Comparison of ENCODE assay signal across 8 cellular contexts in genomic region chr19:10286803-10287737, GRCh38. TPM values are rescaled to one million over a fixed set of nuclear protein-coding genes. Genes with fewer than 3 reads are reported as not detected.
DNase-seq lines count a peak whose midpoint lies in the region; ATAC-seq, FAIRE-seq and TF ChIP-seq lines count a peak whose summit lies in the region.

A gene with protein sequence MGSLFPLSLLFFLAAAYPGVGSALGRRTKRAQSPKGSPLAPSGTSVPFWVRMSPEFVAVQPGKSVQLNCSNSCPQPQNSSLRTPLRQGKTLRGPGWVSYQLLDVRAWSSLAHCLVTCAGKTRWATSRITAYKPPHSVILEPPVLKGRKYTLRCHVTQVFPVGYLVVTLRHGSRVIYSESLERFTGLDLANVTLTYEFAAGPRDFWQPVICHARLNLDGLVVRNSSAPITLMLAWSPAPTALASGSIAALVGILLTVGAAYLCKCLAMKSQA (plus strand): TSS chr19:10286955. CDS start chr19:10287013, 58 bp downstream.

- H3K4me1 Mint-ChIP-seq in IgD-negative memory B cell, result peaks cover 25 to 36% (median 29%) of the 10 kb centered on the region in 3 donors
- peaks cover 47% of the 10 kb centered on the region for H3K4me1 Mint-ChIP-seq in activated naive CD4-positive, alpha-beta T cell treated with anti-CD3 and anti-CD28 coated beads for 36 hours (ENCODE audit: low read depth)

- H3K27me3 Mint-ChIP-seq in IgD-negative memory B cell, result peaks cover 33% of the 10 kb centered on the region
- H3K27me3 Mint-ChIP-seq in activated naive CD4-positive, alpha-beta T cell treated with anti-CD3 and anti-CD28 coated beads for 36 hours (ENCODE audit: low read depth), result peaks cover 41% of the 10 kb centered on the region

- WGBS in upper lobe of left lung, 2 donors, result 0 to 7% methylated on average over 23 to 46 of the region's 59 CpGs

- peak within 1 kb of the TSS; percentile 76 to 90 (median 79) for H3K4me3 Mint-ChIP-seq in IgD-negative memory B cell
- H3K4me3 Mint-ChIP-seq in activated naive CD4-positive, alpha-beta T cell treated with anti-CD3 and anti-CD28 coated beads for 36 hours, result no peak within 1 kb of the TSS

- TF ChIP-seq EP300 in upper lobe of left lung (IDR thresholded peaks at IDR 0.05), result no peak

- FAIRE-seq in keratinocyte (lab: Jason Lieb, UNC) (no peak), frontal cortex (lab: Jason Lieb, UNC) (no peak)

- peaks cover 50% of the 10 kb centered on the region for H3K4me1 ChIP-seq in keratinocyte (ENCODE audit: control insufficient read depth, extremely low read depth, insufficient read depth, low read length)
- H3K4me1 ChIP-seq in upper lobe of left lung, result peaks cover 78 to 100% (median 99%) of the 10 kb centered on the region in 4 donors

- no peak for TF ChIP-seq CTCF in keratinocyte (optimal IDR thresholded peaks at IDR 0.05 in 1 of 3, IDR thresholded peaks at IDR 0.05 in 1 of 3, conservative IDR thresholded peaks at IDR 0.05 in 1 of 3; ENCODE audit: extremely low read depth in 1 of 3, insufficient read depth in 2 of 3, low read length in 3 of 3)
- no peak for TF ChIP-seq CTCF in upper lobe of left lung (IDR thresholded peaks at IDR 0.05)

- ATAC-seq in upper lobe of left lung (ENCODE audit: low FRiP score in 2 of 2) (peak; percentile 31 to 58), GM21526 (IDR thresholded peaks at IDR 0.05; ENCODE audit: low FRiP score, unreplicated experiment) (no peak)

- peak within 1 kb of the TSS; percentile 79 to 87 (median 82) for H3K27ac Mint-ChIP-seq in IgD-negative memory B cell
- H3K27ac Mint-ChIP-seq in activated naive CD4-positive, alpha-beta T cell treated with anti-CD3 and anti-CD28 coated beads for 36 hours, result no peak within 1 kb of the TSS

- peak; percentile 68 for DNase-seq in CD1c-positive myeloid dendritic cell (ENCODE audit: extremely low spot score)
- peak; percentile 51 for DNase-seq in activated naive CD4-positive, alpha-beta T cell treated with anti-CD3 and anti-CD28 coated beads for 36 hours
- no peak for DNase-seq in keratinocyte (ENCODE audit: low read depth, low spot score)
- DNase-seq in upper lobe of left lung, result peak; percentile 80 to 91
- DNase-seq in frontal cortex (ENCODE audit: low spot score in 2 of 2), result no peak
- no peak for DNase-seq in NCI-H2029 treated with DMSO at 0.1 percent for 48 hours (lab: John Stamatoyannopoulos, UW)

- H3K4me3 ChIP-seq in keratinocyte (ENCODE audit: control insufficient read depth in 2 of 3, extremely low read depth in 1 of 3, insufficient read depth in 2 of 3, low read depth in 1 of 3, low read length in 3 of 3) (no peak within 1 kb of the TSS), upper lobe of left lung (peak within 1 kb of the TSS in 3 of 4 donors; percentile 32 to 64 (median 43))

- TF ChIP-seq POLR2A in upper lobe of left lung (IDR thresholded peaks at IDR 0.05), result peak in 2 of 4 donors; percentile 35 to 56

- no peaks in the 10 kb centered on the region for H3K79me2 ChIP-seq in keratinocyte (ENCODE audit: control insufficient read depth, insufficient read depth, low read length)

- H3K36me3 ChIP-seq in keratinocyte (ENCODE audit: control insufficient read depth in 2 of 2, extremely low read depth in 1 of 2, insufficient read depth in 2 of 2, low read length in 2 of 2), result no peaks in the 10 kb centered on the region
- peaks cover 21 to 43% (median 36%) of the 10 kb centered on the region in 4 donors for H3K36me3 ChIP-seq in upper lobe of left lung

- intact Hi-C loops in activated naive CD4-positive, alpha-beta T cell treated with anti-CD3 and anti-CD28 coated beads for 36 hours (cut with micrococcal nuclease), result loop anchor here (1.0 to 5.0 kb wide), 2 partner anchors 8 to 45 kb away; partner anchors contain the start of gene RAVER1

- no peaks in the 10 kb centered on the region for H3K9me3 Mint-ChIP-seq in IgD-negative memory B cell
- H3K9me3 Mint-ChIP-seq in activated naive CD4-positive, alpha-beta T cell treated with anti-CD3 and anti-CD28 coated beads for 36 hours, result no peaks in the 10 kb centered on the region

- peaks cover 2% of the 10 kb centered on the region for H3K36me3 Mint-ChIP-seq in IgD-negative memory B cell
- peaks cover 21% of the 10 kb centered on the region for H3K36me3 Mint-ChIP-seq in activated naive CD4-positive, alpha-beta T cell treated with anti-CD3 and anti-CD28 coated beads for 36 hours (ENCODE audit: low read depth)

- no peaks in the 10 kb centered on the region for H3K9me1 ChIP-seq in keratinocyte (ENCODE audit: control insufficient read depth, extremely low read depth, insufficient read depth, low read length)

- CTCF ChIA-PET in activated naive CD4-positive, alpha-beta T cell treated with anti-CD3 and anti-CD28 coated beads for 36 hours (lab: Charles Lee), result interaction anchor here (0.5 to 3.6 kb wide), 8 partner anchors 16 to 331 kb away, joined by 3 to 13 read pairs (median 4); partner anchors contain the start of gene ICAM1

- H3K9me3 ChIP-seq in keratinocyte (ENCODE audit: control insufficient read depth, low read depth, low read length) (no peaks in the 10 kb centered on the region), upper lobe of left lung (no peaks in the 10 kb centered on the region)

- dilution Hi-C loops in keratinocyte (cut with MboI; ENCODE audit: extremely low pct_ligation_motif_present, low sequenced_read_pairs), result no loop called here

- H2AFZ ChIP-seq in keratinocyte (ENCODE audit: control insufficient read depth, low read length), result peak within 1 kb of the TSS; percentile 26

- peak within 1 kb of the TSS; percentile 56 for H3K4me2 ChIP-seq in keratinocyte (ENCODE audit: control insufficient read depth, extremely low read depth, insufficient read depth, low read depth, low read length)

- no peaks in the 10 kb centered on the region for H4K20me1 ChIP-seq in keratinocyte (ENCODE audit: control insufficient read depth, extremely low read depth, insufficient read depth, low read length)

- no peak within 1 kb of the TSS for H3K9ac ChIP-seq in keratinocyte (ENCODE audit: control insufficient read depth, extremely low read depth, insufficient read depth, low read length)

- no peak within 1 kb of the TSS for H3K27ac ChIP-seq in keratinocyte (ENCODE audit: control insufficient read depth, insufficient read depth, low read length)
- H3K27ac ChIP-seq in upper lobe of left lung, result peak within 1 kb of the TSS; percentile 76 to 85 (median 78)

- peaks cover 42% of the 10 kb centered on the region for H3K27me3 ChIP-seq in keratinocyte (ENCODE audit: control insufficient read depth, extremely low read depth, insufficient read depth, low read length)
- H3K27me3 ChIP-seq in upper lobe of left lung, result peaks cover 0 to 13% (median 7%) of the 10 kb centered on the region in 4 donors

RNA-seq across cellular contexts. Expression of the gene that starts here (rescaled TPM):
- 0.81 TPM for polyA plus RNA-seq in IgD-negative memory B cell
- total RNA-seq in activated naive CD4-positive, alpha-beta T cell treated with anti-CD3 and anti-CD28 coated beads for 36 hours, result not detected
- polyA plus RNA-seq in keratinocyte, result 0.18 to 0.35 TPM (median 0.25 TPM) in 3 replicates
- polyA plus RNA-seq in keratinocyte (2011; ENCODE audit: low read depth), result not detected
- 0.11 and 0.38 TPM in 2 replicates for polyA plus RNA-seq in keratinocyte (2011; cell fraction: cytosol; rRNA removed)
- 0.21 and 0.23 TPM in 2 replicates for polyA plus RNA-seq in keratinocyte (2011; cell fraction: nucleus; rRNA removed)
- polyA plus RNA-seq in keratinocyte (2012; ENCODE audit: low replicate concordance), result 0.16 and 0.23 TPM in 2 replicates
- 0.43 to 0.49 TPM in 2 of 3 replicates, not detected in the other for polyA minus RNA-seq in keratinocyte
- not detected for polyA minus RNA-seq in keratinocyte (2011; cell fraction: cytosol; rRNA and poly(A)+ RNA removed)
- polyA minus RNA-seq in keratinocyte (2011; cell fraction: nucleus; rRNA and poly(A)+ RNA removed), result not detected in 2 replicates
- total RNA-seq in upper lobe of left lung, result 10 to 100 TPM in 5 of 6 donors, 1 to 10 TPM in 1; 6.3 to 24.3 (median 12.0) TPM
- total RNA-seq in frontal cortex, result 0.41 TPM

Comparison
In these comparisons a context has a peak if more than half of its experiments do, and no peak if none do; other contexts are left out.
1. Peak in DNase-seq in activated naive CD4-positive, alpha-beta T cell treated with anti-CD3 and anti-CD28 coated beads for 36 hours; RNA of the gene not detected or under 1 TPM.
2. DNase-seq: peak in CD1c-positive myeloid dendritic cell (single experiment) and upper lobe of left lung (2 of 2); none in keratinocyte (single experiment), frontal cortex (0 of 2) and NCI-H2029 treated with DMSO at 0.1 percent for 48 hours (single experiment).
3. H3K4me3 ChIP-seq: peak in upper lobe of left lung (3 of 4); none in keratinocyte (0 of 3).